Comparison of ENCODE assay signal across 12 cellular contexts in the genomic region with DNA sequence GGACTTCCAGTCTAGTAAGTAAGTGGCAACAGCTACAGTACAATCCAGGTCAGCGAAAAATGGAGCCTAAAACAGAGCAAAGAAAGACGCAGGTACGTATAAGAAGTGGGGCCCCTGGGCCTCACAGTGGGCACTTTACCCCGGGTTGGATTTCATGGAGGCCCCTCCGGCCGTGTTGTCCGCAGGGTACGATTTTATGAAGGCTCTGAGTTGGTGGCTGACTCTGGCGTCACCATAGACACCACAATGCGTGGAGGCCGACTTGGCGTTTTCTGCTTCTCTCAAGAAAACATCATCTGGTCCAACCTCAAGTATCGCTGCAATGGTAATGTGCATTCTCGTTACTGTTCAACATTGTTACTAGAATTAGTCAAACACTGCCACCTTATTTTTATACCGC. TPM values are rescaled to one million over a fixed set of nuclear protein-coding genes. Genes with fewer than 3 reads are reported as not detected.
A peak's percentile ranks its signal among the peaks of the same experiment; 100 is the strongest.
DNase-seq lines count a peak whose midpoint lies in the region; ATAC-seq, FAIRE-seq and TF ChIP-seq lines count a peak whose summit lies in the region.
"Had no signal": no experiment of that assay in that cellular context is flagged by ENCODE, and none has a peak within 500 bp of the region (broad histone marks: within the 10 kb centered on the region; RNA-seq: fewer than 3 reads in every experiment).

No MANE protein-coding gene starts in this region.

- TF ChIP-seq CTCF in left ventricle myocardium inferior (IDR thresholded peaks at IDR 0.05; ENCODE audit: borderline replicate concordance) (no peak), K562 (IDR thresholded peaks at IDR 0.05 in 2 of 3, conservative IDR thresholded peaks at IDR 0.05 in 1 of 3; ENCODE audit: insufficient read depth in 2 of 3, low read depth in 1 of 3, low read length in 3 of 3) (no peak), uterus (IDR thresholded peaks at IDR 0.05) (no peak), gastroesophageal sphincter (IDR thresholded peaks at IDR 0.05) (no peak)

- peak overlapping the region; percentile 89 for H2AFZ ChIP-seq in K562 (ENCODE audit: low read depth, low read length)

- no peak for DNase-seq in left ventricle myocardium inferior
- no peak for DNase-seq in left cardiac atrium
- no peak for DNase-seq in K562 (ENCODE audit: extremely low read depth in 1 of 4, low spot score in 3 of 4)
- no peak for DNase-seq in naive thymus-derived CD4-positive, alpha-beta T cell
- DNase-seq in uterus: no peak
- DNase-seq in KG1 (lab: John Stamatoyannopoulos, UW): no peak
- DNase-seq: kidney glomerular epithelial cell had no signal

- H3K4me1 ChIP-seq in left ventricle myocardium inferior (peaks cover 21% of the 10 kb centered on the region), K562 (replicated peaks in 1 of 2; ENCODE audit: control insufficient read depth in 2 of 2, insufficient read depth in 2 of 2, low read length in 2 of 2) (peaks cover 0 to 12% of the 10 kb centered on the region in 2 experiments; a peak in 3 of 5 replicates), uterus (no peaks in the 10 kb centered on the region), gastroesophageal sphincter (peaks cover 0 to 14% (median 0%) of the 10 kb centered on the region in 3 donors)
- no peaks in the 10 kb centered on the region for H3K4me1 ChIP-seq in naive thymus-derived CD4-positive, alpha-beta T cell (ENCODE audit: control insufficient read depth in 2 of 2, insufficient read depth in 2 of 2, low read length in 2 of 2)

- no peak for FAIRE-seq in K562 (lab: Jason Lieb, UNC)
- FAIRE-seq: pancreas had no signal

- TF ChIP-seq POLR2A in K562 (conservative IDR thresholded peaks at IDR 0.05): no peak
- no peak for TF ChIP-seq POLR2A in uterus (IDR thresholded peaks at IDR 0.05)
- no peak for TF ChIP-seq POLR2A in gastroesophageal sphincter (IDR thresholded peaks at IDR 0.05)

- no peaks in the 10 kb centered on the region for H3K9me3 Mint-ChIP-seq in naive thymus-derived CD4-positive, alpha-beta T cell
- H3K9me3 Mint-ChIP-seq: stimulated activated naive CD8-positive, alpha-beta T cell treated with anti-CD3 and anti-CD28 coated beads, Interleukin-15, Interleukin-2, amounts not matched to agents 100 ng/mL and 50 ng/mL, for 24 hours had no signal

- H3K4me3 Mint-ChIP-seq in naive thymus-derived CD4-positive, alpha-beta T cell: peak overlapping the region in 7 of 10 donors; percentile 21 to 88 (median 80)

- H3K4me3 ChIP-seq in left ventricle myocardium inferior (peak overlapping the region; percentile 60), K562 (no peak overlapping the region), uterus (no peak overlapping the region), gastroesophageal sphincter (no peak overlapping the region)
- H3K4me3 ChIP-seq in naive thymus-derived CD4-positive, alpha-beta T cell (ENCODE audit: low read length): no peak overlapping the region
- H3K4me3 ChIP-seq: mucosa of descending colon had no signal

- TF ChIP-seq EP300 in K562 (IDR thresholded peaks at IDR 0.05; ENCODE audit: low read length) (no peak), gastroesophageal sphincter (IDR thresholded peaks at IDR 0.05) (no peak)

- WGBS in K562 (ENCODE audit: insufficient coverage, low coverage, missing lambda C conversion rate): 84% methylated on average over 15 of the region's 15 CpGs
- WGBS in gastroesophageal sphincter (ENCODE audit: low coverage in 1 of 2), 2 donors: 92 to 94% methylated on average over 5 to 15 of the region's 15 CpGs

- H3K36me3 Mint-ChIP-seq in naive thymus-derived CD4-positive, alpha-beta T cell: peaks cover 5 to 44% (median 10%) of the 10 kb centered on the region in 5 donors

- H3K27ac ChIP-seq in left ventricle myocardium inferior (replicated peaks) (peak overlapping the region; percentile 81), K562 (ENCODE audit: extremely low read depth, low read depth, low read length) (no peak overlapping the region), uterus (peak overlapping the region; percentile 86 to 90), gastroesophageal sphincter (no peak overlapping the region)
- H3K27ac ChIP-seq in naive thymus-derived CD4-positive, alpha-beta T cell (ENCODE audit: low read depth, low read length): no peak overlapping the region

- no peak overlapping the region for H3K4me2 ChIP-seq in K562 (ENCODE audit: insufficient read depth, low read length)

- H3K9ac ChIP-seq in K562 (ENCODE audit: insufficient read depth in 1 of 2, low read depth in 2 of 2, low read length in 2 of 2): no peak overlapping the region

- no peaks in the 10 kb centered on the region for H3K79me2 ChIP-seq in K562 (ENCODE audit: control insufficient read depth, insufficient read depth, low read length)

- POLR2A ChIA-PET in K562 (lab: Yijun Ruan, JAX): no interaction called here
- POLR2A ChIA-PET in naive thymus-derived CD4-positive, alpha-beta T cell (lab: Charles Lee): no interaction called here

- H3K9me1 ChIP-seq in K562 (ENCODE audit: control insufficient read depth, insufficient read depth, low read length): no peaks in the 10 kb centered on the region

- H4K20me1 ChIP-seq in K562 (replicated peaks; ENCODE audit: control insufficient read depth, insufficient read depth, low read length): no peaks in the 10 kb centered on the region

- intact Hi-C loops in left ventricle myocardium inferior (cut with micrococcal nuclease) (no loop called here), left cardiac atrium (cut with DNase I) (loop anchor here in 1 of 2 donors (5.0 to 10.0 kb wide), 2 partner anchors 220 to 323 kb away; a partner anchor contains a TSS), K562 (cut with micrococcal nuclease) (loop anchor here (2.0 to 10.0 kb wide), 4 partner anchors 225 to 1057 kb away; no protein-coding TSS in a partner anchor), uterus (cut with DNase I; ENCODE audit: low total_unique reads) (loop anchor here (10.0 kb wide), 1 partner anchor 227 kb away; no protein-coding TSS in a partner anchor)
- intact Hi-C loops in naive thymus-derived CD4-positive, alpha-beta T cell (cut with micrococcal nuclease): loop anchor here (2.0 to 10.0 kb wide), 5 partner anchors 90 to 1057 kb away; a partner anchor contains a TSS

- H3K4me1 Mint-ChIP-seq in naive thymus-derived CD4-positive, alpha-beta T cell: peaks cover 6 to 17% (median 12%) of the 10 kb centered on the region in 7 donors

- H3K27me3 ChIP-seq in left ventricle myocardium inferior (ENCODE audit: low read depth): no peaks in the 10 kb centered on the region
- H3K27me3 ChIP-seq in K562 (ENCODE audit: control insufficient read depth in 2 of 2, insufficient read depth in 2 of 2, low read length in 2 of 2): peaks cover 0 to 12% of the 10 kb centered on the region in 2 experiments; a peak in 3 of 5 replicates
- H3K27me3 ChIP-seq in naive thymus-derived CD4-positive, alpha-beta T cell (ENCODE audit: control insufficient read depth in 2 of 2, insufficient read depth in 2 of 2, low read length in 2 of 2): no peaks in the 10 kb centered on the region
- H3K27me3 ChIP-seq in uterus: no peaks in the 10 kb centered on the region
- no peaks in the 10 kb centered on the region for H3K27me3 ChIP-seq in gastroesophageal sphincter
- H3K27me3 ChIP-seq: pancreas had no signal

- H3K27me3 Mint-ChIP-seq in naive thymus-derived CD4-positive, alpha-beta T cell: peaks cover 0 to 3% (median 0%) of the 10 kb centered on the region in 5 donors
- H3K27me3 Mint-ChIP-seq: stimulated activated naive CD8-positive, alpha-beta T cell treated with anti-CD3 and anti-CD28 coated beads, Interleukin-15, Interleukin-2, amounts not matched to agents 100 ng/mL and 50 ng/mL, for 24 hours had no signal

- no peak for ATAC-seq in left cardiac atrium
- ATAC-seq in K562: no peak
- no peak for ATAC-seq in naive thymus-derived CD4-positive, alpha-beta T cell
- ATAC-seq in gastroesophageal sphincter: no peak
- no peak for ATAC-seq in GM18517 (IDR thresholded peaks at IDR 0.05; ENCODE audit: unreplicated experiment)

- no peak for TF ChIP-seq RAD21 in K562 (CRISPR knock-in tag; conservative IDR thresholded peaks at IDR 0.05 in 1 of 2, IDR thresholded peaks at IDR 0.05 in 1 of 2)

- H3K9me3 ChIP-seq in left ventricle myocardium inferior (replicated peaks) (no peaks in the 10 kb centered on the region), K562 (replicated peaks; ENCODE audit: control insufficient read depth, insufficient read depth, low read depth, low read length) (no peaks in the 10 kb centered on the region), uterus (no peaks in the 10 kb centered on the region), gastroesophageal sphincter (no peaks in the 10 kb centered on the region)
- no peaks in the 10 kb centered on the region for H3K9me3 ChIP-seq in naive thymus-derived CD4-positive, alpha-beta T cell (ENCODE audit: control insufficient read depth in 2 of 3, low read length in 3 of 3)
- H3K9me3 ChIP-seq: mucosa of descending colon, pancreas had no signal

- H3K36me3 ChIP-seq in left ventricle myocardium inferior (no peaks in the 10 kb centered on the region), K562 (ENCODE audit: control insufficient read depth, insufficient read depth, low read length) (no peaks in the 10 kb centered on the region), uterus (no peaks in the 10 kb centered on the region), gastroesophageal sphincter (peaks cover 0 to 1% of the 10 kb centered on the region in 2 donors)
- peaks cover 0 to 28% (median 0%) of the 10 kb centered on the region in 3 experiments for H3K36me3 ChIP-seq in naive thymus-derived CD4-positive, alpha-beta T cell (ENCODE audit: control insufficient read depth in 2 of 3, insufficient read depth in 3 of 3, low read length in 3 of 3)
- H3K36me3 ChIP-seq: pancreas had no signal

- in situ Hi-C loops in K562 (cut with MboI): loop anchor here (10.0 kb wide), 2 partner anchors 593 to 1067 kb away; no protein-coding TSS in a partner anchor

- BruUV-seq in K562 (replicated peaks; lab: Mats Ljungman, UMichigan): no TSS peak

- H3K27ac Mint-ChIP-seq in naive thymus-derived CD4-positive, alpha-beta T cell: peak overlapping the region in 3 of 9 donors; percentile 12 to 72 (median 29)

- CTCF ChIA-PET in K562 (lab: Yijun Ruan, JAX; ENCODE audit: low intra/inter-chr PET ratio): interaction anchor here (0.6 to 1.3 kb wide), 3 partner anchors 18 to 204 kb away, joined by 3 to 5 read pairs (median 5); no protein-coding TSS in a partner anchor
- CTCF ChIA-PET in naive thymus-derived CD4-positive, alpha-beta T cell (lab: Charles Lee): no interaction called here

RNA-seq across cellular contexts. Expression of a gene that starts 47.1 kb away (rescaled TPM):
- total RNA-seq in left ventricle myocardium inferior (51.4 TPM), left cardiac atrium (10 to 100 TPM in 1 of 2 donors, 1 to 10 TPM in 1; 9.2 to 37.1 TPM), K562 (2014; rRNA removed) (not detected in 2 replicates), K562 (2014; rRNA removed; fragmentation: Illumina TruSeq; extraction: Trizol) (not detected in 2 replicates), K562 (2015; rRNA removed; fragmentation: Illumina TruSeq; extraction: Trizol) (not detected in 2 replicates), K562 (2021) (not detected in 2 replicates), uterus (10 to 100 TPM in 1 of 4 donors, 1 to 10 TPM in 3; 4.7 to 40.4 (median 6.0) TPM), gastroesophageal sphincter (10 to 100 TPM; 18.6 to 82.8 (median 29.2) TPM)
- not detected in 2 replicates for total RNA-seq in K562 (2011; cell fraction: chromatin; rRNA removed; ENCODE audit: low replicate concordance)
- not detected in 2 replicates for total RNA-seq in K562 (2011; cell fraction: nucleolus; rRNA removed)
- not detected in 2 replicates for total RNA-seq in K562 (2011; cell fraction: nucleoplasm; rRNA removed)
- polyA plus RNA-seq in K562 (2011; rRNA removed) (not detected in 2 replicates), K562 (2014; fragmentation: Illumina TruSeq; extraction: Trizol) (not detected in 2 replicates), K562 (2014; fragmentation: Nextera tagmentation; extraction: Ambion mirVana) (under 1 TPM; 0.07 to 0.08 TPM), K562 (2014; rRNA removed) (not detected in 2 replicates)
- 0.18 TPM in 1 of 2 replicates, not detected in the other for polyA plus RNA-seq in K562 (2011; cell fraction: cytosol; rRNA removed)
- polyA plus RNA-seq in K562 (2011; cell fraction: nucleus; rRNA removed): not detected in 2 replicates
- 0.19 TPM in 1 of 2 replicates, not detected in the other for polyA plus RNA-seq in K562 (2012)
- 0.06 TPM in 1 of 2 replicates, not detected in the other for polyA minus RNA-seq in K562 (2011; rRNA and poly(A)+ RNA removed)
- not detected in 2 replicates for polyA minus RNA-seq in K562 (2011; cell fraction: cytosol; rRNA and poly(A)+ RNA removed)
- polyA minus RNA-seq in K562 (2011; cell fraction: nucleus; rRNA and poly(A)+ RNA removed): not detected in 2 replicates
- total RNA-seq in naive thymus-derived CD4-positive, alpha-beta T cell: 1 to 10 TPM in 1 of 5 experiments, under 1 TPM in 4; 0.53 to 1.2 (median 0.65) TPM
- under 1 TPM in 1 of 2 donors, not detected in 1; 0.16 TPM for polyA plus RNA-seq in naive thymus-derived CD4-positive, alpha-beta T cell

Comparison
In these comparisons a context has a peak if more than half of its experiments do, and no peak if none do; other contexts are left out.
1. H3K27ac ChIP-seq: peak in left ventricle myocardium inferior (single experiment) and uterus (2 of 2); none in K562 (single experiment), naive thymus-derived CD4-positive, alpha-beta T cell (single experiment) and gastroesophageal sphincter (0 of 4).